In the genomic region with DNA sequence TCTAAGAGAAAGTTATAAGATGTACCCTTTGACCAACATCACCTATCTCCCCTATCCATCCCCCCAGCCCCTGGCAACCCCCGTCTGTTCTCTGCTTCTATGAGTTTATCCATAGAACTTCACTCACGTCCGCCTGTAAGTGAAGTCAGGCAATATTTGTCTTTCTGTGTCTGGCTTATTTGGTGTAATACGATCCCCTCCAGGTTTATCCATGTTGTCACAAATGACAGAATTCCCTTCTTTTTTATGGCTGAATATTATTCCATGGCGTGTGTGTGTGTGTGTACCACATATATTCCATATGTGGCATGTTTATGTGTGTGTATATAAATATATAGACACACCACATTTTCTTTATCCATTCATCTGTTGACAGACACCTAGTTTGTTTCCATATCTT, we compare ENCODE assay signal across 25 cellular contexts.
A peak's percentile ranks its signal among the peaks of the same experiment; 100 is the strongest.
DNase-seq lines count a peak whose midpoint lies in the region; ATAC-seq, FAIRE-seq and TF ChIP-seq lines count a peak whose summit lies in the region.
"Had no signal": no experiment of that assay in that cellular context is flagged by ENCODE, and none has a peak within 500 bp of the region (broad histone marks: within the 10 kb centered on the region; RNA-seq: fewer than 3 reads in every experiment).

No MANE protein-coding gene starts in this region.

- ATAC-seq in HepG2: no peak
- no peak for ATAC-seq in right lobe of liver
- ATAC-seq: GM12878 had no signal

- 76% methylated on average over 5 of the region's 5 CpGs for WGBS in HepG2 (ENCODE audit: low lambda C conversion rate)
- WGBS in right lobe of liver (ENCODE audit: insufficient coverage, low coverage, low lambda C conversion rate, missing lambda C conversion rate): 91% methylated on average over 5 of the region's 5 CpGs

- H3K27me3 ChIP-seq in HepG2 (ENCODE audit: control insufficient read depth in 1 of 2, insufficient read depth in 2 of 2, low read length in 2 of 2) (no peaks in the 10 kb centered on the region), right lobe of liver (no peaks in the 10 kb centered on the region)
- H3K27me3 ChIP-seq: BE2C, BLaER1 had no signal

- intact Hi-C loops in HepG2 (cut with micrococcal nuclease; ENCODE audit: unreplicated experiment) (no loop called here), right lobe of liver (cut with DNase I) (no loop called here)

- TF ChIP-seq EP300 in HepG2 (IDR thresholded peaks at IDR 0.05; ENCODE audit: low read depth in 2 of 2, low read length in 2 of 2) (no peak), HepG2 (CRISPR knock-in tag; IDR thresholded peaks at IDR 0.05; ENCODE audit: borderline replicate concordance) (no peak)

- H2AFZ ChIP-seq in HepG2 (ENCODE audit: low read length): no peak overlapping the region

- H3K79me2 ChIP-seq in HepG2 (ENCODE audit: insufficient read depth, low read length): no peaks in the 10 kb centered on the region

- POLR2A ChIA-PET in HepG2 (lab: Yijun Ruan, JAX): no interaction called here

- in situ Hi-C loops in HepG2 (cut with HindIII; ENCODE audit: extremely low pct_ligation_motif_present, low pct_unique_long_range_greater_than_20kb): no loop called here

- BruUV-seq in HepG2 (replicated peaks; lab: Mats Ljungman, UMichigan): no TSS peak

- DNase-seq in HepG2 (ENCODE audit: low spot score) (no peak), right lobe of liver (no peak), mesenteric fat pad (ENCODE audit: low spot score) (peak; percentile 30), UCSD-AML1 (lab: John Stamatoyannopoulos, UW; ENCODE audit: unreplicated experiment) (no peak), H4 (ENCODE audit: low spot score) (no peak)
- DNase-seq: 8988T; ACHN; BE2C; C1 segment of cervical spinal cord; CD4-positive, alpha-beta memory T cell; CD4-positive, CD25-positive, alpha-beta regulatory T cell; CD8-positive, alpha-beta memory T cell; COR-L47; DMS 273 treated with DMSO at 0.1 percent for 48 hours; DMS153; DMS53; DMS79; DND-41; EL; GDM1 had no signal

- TF ChIP-seq POLR2A in HepG2 (IDR thresholded peaks at IDR 0.05; ENCODE audit: insufficient read depth in 1 of 2, low read depth in 2 of 2, low read length in 2 of 2) (no peak), right lobe of liver (IDR thresholded peaks at IDR 0.05) (no peak)

- TF ChIP-seq CTCF in HepG2 (CRISPR knock-in tag; IDR thresholded peaks at IDR 0.05): no peak
- TF ChIP-seq CTCF in right lobe of liver (IDR thresholded peaks at IDR 0.05): no peak

- H3K4me1 ChIP-seq in HepG2 (ENCODE audit: insufficient read depth, low read length) (peaks cover 15% of the 10 kb centered on the region), right lobe of liver (no peaks in the 10 kb centered on the region)
- H3K4me1 ChIP-seq: BE2C had no signal

- H3K4me3 ChIP-seq in HepG2 (replicated peaks in 1 of 3; ENCODE audit: insufficient read depth in 1 of 3, low read depth in 2 of 3, low read length in 3 of 3) (no peak overlapping the region), right lobe of liver (no peak overlapping the region)
- H3K4me3 ChIP-seq: BLaER1, GM12878 had no signal

- no peak overlapping the region for H3K9ac ChIP-seq in HepG2 (ENCODE audit: insufficient read depth, low read depth, low read length)
- H3K9ac ChIP-seq: BLaER1 had no signal

- H3K9me3 ChIP-seq in HepG2 (ENCODE audit: low read length) (no peaks in the 10 kb centered on the region), right lobe of liver (no peaks in the 10 kb centered on the region)
- H3K9me3 ChIP-seq: BE2C had no signal

- no peak overlapping the region for H3K4me2 ChIP-seq in HepG2 (ENCODE audit: low read depth, low read length)
- H3K4me2 ChIP-seq: BLaER1 had no signal

- CTCF ChIA-PET in HepG2 (lab: Yijun Ruan, JAX; ENCODE audit: low intra/inter-chr PET ratio, low total read pairs): no interaction called here

- H3K27ac ChIP-seq in HepG2 (ENCODE audit: extremely low read length, insufficient read depth, low read length): no peak overlapping the region
- H3K27ac ChIP-seq in right lobe of liver: no peak overlapping the region
- H3K27ac ChIP-seq: BLaER1 had no signal

- TF ChIP-seq RAD21 in HepG2 (CRISPR knock-in tag; IDR thresholded peaks at IDR 0.05): no peak

- H3K36me3 ChIP-seq in HepG2 (replicated peaks in 1 of 2; ENCODE audit: control insufficient read depth in 1 of 2, insufficient read depth in 2 of 2, low read length in 2 of 2) (no peaks in the 10 kb centered on the region), right lobe of liver (no peaks in the 10 kb centered on the region)
- H3K36me3 ChIP-seq: BE2C had no signal

- FAIRE-seq in HepG2 (lab: Jason Lieb, UNC): no peak
- FAIRE-seq: A204.1, GM12878, GM12892, GM18507 had no signal

- H4K20me1 ChIP-seq in HepG2 (ENCODE audit: insufficient read depth, low read length): no peaks in the 10 kb centered on the region
- H4K20me1 ChIP-seq: BLaER1 had no signal

TF ChIP-seq in HepG2, 621 proteins besides CTCF, POLR2A, EP300 and RAD21:
- peak; percentile 80 for TF ChIP-seq SIX1 (CRISPR knock-in tag; IDR thresholded peaks at IDR 0.05; ENCODE audit: borderline replicate concordance)
- TF ChIP-seq ZNF230 (CRISPR knock-in tag; IDR thresholded peaks at IDR 0.05): no peak
- TF ChIP-seq SIX4 (CRISPR knock-in tag; IDR thresholded peaks at IDR 0.05): peak; percentile 73; the same call in 1 of the 2 replicates
TF ChIP-seq in HepG2: peak in this region for 2.
